In genomic region chr1:31714442-31715096, GRCh38 we compare ENCODE assay signal across 8 cellular contexts. TPM values are rescaled to one million over a fixed set of nuclear protein-coding genes. Genes with fewer than 3 reads are reported as not detected.
A peak's percentile ranks its signal among the peaks of the same experiment; 100 is the strongest.
DNase-seq lines count a peak whose midpoint lies in the region; ATAC-seq, FAIRE-seq and TF ChIP-seq lines count a peak whose summit lies in the region.

No MANE protein-coding gene starts in this region.

- no peaks in the 10 kb centered on the region for H4K20me1 ChIP-seq in endothelial cell of umbilical vein (replicated peaks; ENCODE audit: control insufficient read depth, extremely low read depth, insufficient read depth, low read length)

- H3K9ac ChIP-seq in HUES48 (ENCODE audit: low read depth, low read length) (peak overlapping the region; percentile 30; the same call in 1 of the 2 replicates), endothelial cell of umbilical vein (replicated peaks; ENCODE audit: extremely low read depth, insufficient read depth, low read length) (peak overlapping the region; percentile 36)

- dilution Hi-C loops in endothelial cell of umbilical vein (cut with MboI; ENCODE audit: extremely low pct_ligation_motif_present, low sequenced_read_pairs): no loop called here

- POLR2A ChIA-PET in endothelial cell of umbilical vein (lab: Charles Lee): interaction anchor here (0.9 kb wide), 1 partner anchor 10 kb away, joined by 3 read pairs; no protein-coding TSS in a partner anchor

- peak overlapping the region; percentile 34 for H3K4me2 ChIP-seq in endothelial cell of umbilical vein (ENCODE audit: insufficient read depth, low read length)

- no peak for ATAC-seq in GM21360 (IDR thresholded peaks at IDR 0.05; ENCODE audit: unreplicated experiment)

- H3K4me3 ChIP-seq in HUES48 (ENCODE audit: low read depth, low read length): peak overlapping the region; percentile 60
- peak overlapping the region; percentile 46 for H3K4me3 ChIP-seq in WI38 (ENCODE audit: low read depth, low read length)
- H3K4me3 ChIP-seq in endothelial cell of umbilical vein (replicated peaks in 1 of 3; ENCODE audit: insufficient read depth in 1 of 3, low read depth in 1 of 3, low read length in 3 of 3): peak overlapping the region in 1 of 3 experiments; percentile 27
- H3K4me3 ChIP-seq in testis: peak overlapping the region; percentile 24 to 47

- H3K27ac ChIP-seq in HUES48 (ENCODE audit: low read depth, low read length): peak overlapping the region; percentile 45
- peak overlapping the region; percentile 62 for H3K27ac ChIP-seq in endothelial cell of umbilical vein (ENCODE audit: insufficient read depth, low read depth, low read length)
- H3K27ac ChIP-seq in testis: peak overlapping the region; percentile 56 to 93

- H3K9me3 ChIP-seq in HUES48 (ENCODE audit: control insufficient read depth, insufficient read depth, low read length) (no peaks in the 10 kb centered on the region), endothelial cell of umbilical vein (replicated peaks; ENCODE audit: control insufficient read depth, insufficient read depth, low read length) (no peaks in the 10 kb centered on the region), testis (no peaks in the 10 kb centered on the region)

- H3K9me1 ChIP-seq in endothelial cell of umbilical vein (replicated peaks; ENCODE audit: control insufficient read depth, extremely low read depth, insufficient read depth, low read length): no peaks in the 10 kb centered on the region

- peak overlapping the region; percentile 74 for H2AFZ ChIP-seq in endothelial cell of umbilical vein (ENCODE audit: low read depth, low read length)

- H3K79me2 ChIP-seq in endothelial cell of umbilical vein (ENCODE audit: control insufficient read depth, insufficient read depth, low read length): no peaks in the 10 kb centered on the region

- intact Hi-C loops in endothelial cell of umbilical vein (cut with micrococcal nuclease): loop anchor here (1.0 to 5.0 kb wide), 7 partner anchors 30 to 250 kb away; partner anchors contain the start of gene TINAGL1
- intact Hi-C loops in testis (cut with DNase I; ENCODE audit: low total_unique reads): no loop called here

- FAIRE-seq in endothelial cell of umbilical vein (lab: Jason Lieb, UNC): peak; percentile 81

- CTCF ChIA-PET in endothelial cell of umbilical vein (lab: Charles Lee): interaction anchor here (0.6 to 8.7 kb wide), 21 partner anchors 9 to 687 kb away, joined by 3 to 180 read pairs (median 6); partner anchors contain the start of genes COL16A1 and PEF1

- BruUV-seq in endothelial cell of umbilical vein (replicated peaks; lab: Mats Ljungman, UMichigan): no TSS peak

- 0 to 4% methylated on average over 10 to 39 of the region's 39 CpGs for WGBS in testis, 2 donors

- H3K36me3 ChIP-seq in HUES48 (ENCODE audit: control insufficient read depth, insufficient read depth, low read length) (no peaks in the 10 kb centered on the region), endothelial cell of umbilical vein (ENCODE audit: control insufficient read depth in 2 of 2, extremely low read depth in 1 of 2, insufficient read depth in 2 of 2, low read length in 2 of 2) (no peaks in the 10 kb centered on the region), testis (ENCODE audit: low read depth, missing control alignments) (no peaks in the 10 kb centered on the region)

- H3K27me3 ChIP-seq in HUES48 (ENCODE audit: control insufficient read depth, insufficient read depth, low read length) (no peaks in the 10 kb centered on the region), endothelial cell of umbilical vein (ENCODE audit: control insufficient read depth in 2 of 2, insufficient read depth in 2 of 2, low read length in 2 of 2) (peaks cover 0 to 18% of the 10 kb centered on the region in 2 experiments), testis (no peaks in the 10 kb centered on the region)

- H3K4me1 ChIP-seq in HUES48 (ENCODE audit: control insufficient read depth, insufficient read depth, low read length) (peaks cover 8% of the 10 kb centered on the region), endothelial cell of umbilical vein (ENCODE audit: control insufficient read depth, extremely low read depth, insufficient read depth, low read length) (peaks cover 24% of the 10 kb centered on the region), testis (peaks cover 24% of the 10 kb centered on the region)

- peak; percentile 33 for TF ChIP-seq POLR2A in endothelial cell of umbilical vein (IDR thresholded peaks at IDR 0.05; ENCODE audit: low read depth, low read length)
- no peak for TF ChIP-seq POLR2A in testis (IDR thresholded peaks at IDR 0.05)

- TF ChIP-seq CTCF in WI38 (IDR thresholded peaks at IDR 0.05; ENCODE audit: low read depth, low read length) (peak; percentile 57), endothelial cell of umbilical vein (IDR thresholded peaks at IDR 0.05; ENCODE audit: extremely low read depth in 1 of 2, insufficient read depth in 1 of 2, low read depth in 1 of 2, low read length in 2 of 2) (peak; percentile 41 to 65), testis (IDR thresholded peaks at IDR 0.05) (peak in 2 of 3 experiments; percentile 19 to 31)

- DNase-seq in AG20443 (ENCODE audit: low spot score) (peak; percentile 77), endothelial cell of umbilical vein (ENCODE audit: low read depth, low spot score) (peak; percentile 70), lung microvascular endothelial cell (ENCODE audit: low read depth in 2 of 2) (peak; percentile 60 to 66), testis (peak; percentile 85), SKM-1 treated with dmso at 0.1 percent for 144 hours (lab: John Stamatoyannopoulos, UW; ENCODE audit: unreplicated experiment) (no peak)

TF ChIP-seq in endothelial cell of umbilical vein, 7 proteins besides CTCF, POLR2A, EP300 and RAD21:
- TF ChIP-seq JUN (IDR thresholded peaks at IDR 0.05; ENCODE audit: borderline replicate concordance, insufficient read depth, insufficient read length, low read depth) (no peak), GATA2 (IDR thresholded peaks at IDR 0.05; ENCODE audit: insufficient read depth, insufficient read length, low read depth, low read length) (no peak), EZH2 (IDR thresholded peaks at IDR 0.05; ENCODE audit: borderline replicate concordance, low read depth, low read length, severe bottlenecking) (no peak)
TF ChIP-seq in endothelial cell of umbilical vein: peak in this region for 0.

RNA-seq across cellular contexts. Expression of gene COL16A1, which starts 10.8 kb away (rescaled TPM):
- 1.2 and 2.7 TPM in 2 replicates for total RNA-seq in endothelial cell of umbilical vein
- 0.68 and 0.75 TPM in 2 replicates for polyA plus RNA-seq in endothelial cell of umbilical vein
- 0.80 and 0.86 TPM in 2 replicates for polyA plus RNA-seq in endothelial cell of umbilical vein (2011; cell fraction: cytosol; rRNA removed)
- 7.3 and 7.6 TPM in 2 replicates for polyA plus RNA-seq in endothelial cell of umbilical vein (2011; cell fraction: nucleus; rRNA removed)
- polyA plus RNA-seq in endothelial cell of umbilical vein (2012): 1.1 and 1.2 TPM in 2 replicates
- polyA minus RNA-seq in endothelial cell of umbilical vein: 0.66 and 2.0 TPM in 2 replicates
- polyA minus RNA-seq in endothelial cell of umbilical vein (2011; cell fraction: cytosol; rRNA and poly(A)+ RNA removed): not detected
- 1.0 and 1.3 TPM in 2 replicates for polyA minus RNA-seq in endothelial cell of umbilical vein (2011; cell fraction: nucleus; rRNA and poly(A)+ RNA removed)
- total RNA-seq in lung microvascular endothelial cell: 0.44 and 0.79 TPM in 2 replicates
- total RNA-seq in testis: 100 to 1,000 TPM; 101 to 120 TPM
- polyA plus RNA-seq in testis (ENCODE audit: insufficient read depth, low read depth, low replicate concordance): 96.4 TPM

RNA-seq across cellular contexts. Expression of gene ADGRB2, which starts 49.6 kb away (rescaled TPM):
- 1.5 and 3.1 TPM in 2 replicates for total RNA-seq in endothelial cell of umbilical vein
- 1.3 and 2.2 TPM in 2 replicates for polyA plus RNA-seq in endothelial cell of umbilical vein
- 0.88 and 1.3 TPM in 2 replicates for polyA plus RNA-seq in endothelial cell of umbilical vein (2011; cell fraction: cytosol; rRNA removed)
- polyA plus RNA-seq in endothelial cell of umbilical vein (2011; cell fraction: nucleus; rRNA removed): 4.9 and 5.7 TPM in 2 replicates
- 1.1 and 2.2 TPM in 2 replicates for polyA plus RNA-seq in endothelial cell of umbilical vein (2012)
- 1.1 and 1.4 TPM in 2 replicates for polyA minus RNA-seq in endothelial cell of umbilical vein
- polyA minus RNA-seq in endothelial cell of umbilical vein (2011; cell fraction: cytosol; rRNA and poly(A)+ RNA removed): 1.3 TPM
- 1.0 and 1.6 TPM in 2 replicates for polyA minus RNA-seq in endothelial cell of umbilical vein (2011; cell fraction: nucleus; rRNA and poly(A)+ RNA removed)
- 0.20 and 0.22 TPM in 2 replicates for total RNA-seq in lung microvascular endothelial cell
- 10 to 100 TPM; 15.7 to 18.0 TPM for total RNA-seq in testis
- 11.8 TPM for polyA plus RNA-seq in testis (ENCODE audit: insufficient read depth, low read depth, low replicate concordance)

Comparison
In these comparisons a context has a peak if more than half of its experiments do, and no peak if none do; other contexts are left out.
1. RNA of gene COL16A1, which starts 10.8 kb away (total RNA-seq): 101 to 120 TPM in testis; 1.2 to 2.7 TPM in endothelial cell of umbilical vein and 0.44 to 0.79 TPM in lung microvascular endothelial cell; every median in the first group is over 10 times any median in the second.
2. Peak in every context shown above with its lines, with median percentiles within 50 percentile points of each other: H3K27ac ChIP-seq and CTCF ChIP-seq.